In genomic region chr12:52867152-52867551, GRCh38 we compare ENCODE assay signal across 1 cellular context.
TF ChIP-seq lines count a peak whose summit lies in the region.

No MANE protein-coding gene starts in this region.

TF ChIP-seq in HepG2, 621 proteins besides CTCF, POLR2A, EP300 and RAD21:
- TF ChIP-seq XRCC5 (optimal IDR thresholded peaks at IDR 0.05; ENCODE audit: low read length) (no peak), ZNF7 (CRISPR knock-in tag; IDR thresholded peaks at IDR 0.05) (no peak), SNRNP70 (IDR thresholded peaks at IDR 0.05; ENCODE audit: low read depth, low read length) (no peak), MBD4 (IDR thresholded peaks at IDR 0.05; ENCODE audit: borderline replicate concordance, low read length) (no peak), CBFB (CRISPR knock-in tag; IDR thresholded peaks at IDR 0.05) (no peak), BORCS8-MEF2B (CRISPR knock-in tag; IDR thresholded peaks at IDR 0.05) (no peak), ZNF839 (CRISPR knock-in tag; IDR thresholded peaks at IDR 0.05; ENCODE audit: borderline replicate concordance) (no peak), PRDM10 (CRISPR knock-in tag; IDR thresholded peaks at IDR 0.05; ENCODE audit: low read depth) (no peak), RFXAP (CRISPR knock-in tag; IDR thresholded peaks at IDR 0.05; ENCODE audit: borderline replicate concordance) (no peak)
TF ChIP-seq in HepG2: peak in this region for 0.
